ENCODE assay signal across 12 cellular contexts in genomic region chr9:114163517-114163924, GRCh38. TPM values are rescaled to one million over a fixed set of nuclear protein-coding genes. Genes with fewer than 3 reads are reported as not detected.
A peak's percentile ranks its signal among the peaks of the same experiment; 100 is the strongest.
DNase-seq lines count a peak whose midpoint lies in the region; ATAC-seq and TF ChIP-seq lines count a peak whose summit lies in the region.
"Had no signal": no experiment of that assay in that cellular context is flagged by ENCODE, and none has a peak within 500 bp of the region (broad histone marks: within the 10 kb centered on the region; RNA-seq: fewer than 3 reads in every experiment).

No MANE protein-coding gene starts in this region.

- no peaks in the 10 kb centered on the region for H3K27me3 Mint-ChIP-seq in neural crest cell (ENCODE audit: low read depth)
- H3K27me3 Mint-ChIP-seq: T-helper 17 cell had no signal

- H3K9me3 ChIP-seq in BE2C (no peaks in the 10 kb centered on the region), HAP-1 (no peaks in the 10 kb centered on the region), suprapubic skin (no peaks in the 10 kb centered on the region)

- no peaks in the 10 kb centered on the region for H3K9me3 Mint-ChIP-seq in neural crest cell
- H3K9me3 Mint-ChIP-seq: naive thymus-derived CD4-positive, alpha-beta T cell had no signal

- peaks cover 3% of the 10 kb centered on the region for H3K36me3 Mint-ChIP-seq in neural crest cell (ENCODE audit: low read depth)
- H3K36me3 Mint-ChIP-seq: naive thymus-derived CD4-positive, alpha-beta T cell had no signal

- in situ Hi-C loops in HAP-1 (cut with MboI; ENCODE audit: low sequenced_read_pairs), result loop anchor here (10.0 kb wide), 1 partner anchor 59 kb away; no protein-coding TSS in a partner anchor

- no peak for DNase-seq in BE2C
- peak; percentile 55 for DNase-seq in NCI-H82 (lab: John Stamatoyannopoulos, UW)
- DNase-seq in fibroblast of mammary gland (ENCODE audit: low read depth), result peak; percentile 57
- DNase-seq in neural crest cell (ENCODE audit: low read depth, low spot score), result no peak
- no peak for DNase-seq in T1000 (lab: John Stamatoyannopoulos, UW)
- DNase-seq in HAP-1 (ENCODE audit: low spot score in 2 of 2), result no peak
- DNase-seq in suprapubic skin (ENCODE audit: low spot score in 2 of 2), result no peak
- DNase-seq: amygdala; naive thymus-derived CD4-positive, alpha-beta T cell; T-helper 17 cell had no signal

- H3K27ac Mint-ChIP-seq in neural crest cell (ENCODE audit: unreplicated experiment), result no peak overlapping the region
- H3K27ac Mint-ChIP-seq: naive thymus-derived CD4-positive, alpha-beta T cell; T-helper 17 cell had no signal

- TF ChIP-seq POLR2A in suprapubic skin (IDR thresholded peaks at IDR 0.05), result no peak

- TF ChIP-seq EP300 in suprapubic skin (IDR thresholded peaks at IDR 0.05), result no peak

- no peak for TF ChIP-seq CTCF in BE2C (IDR thresholded peaks at IDR 0.05; ENCODE audit: low read depth, low read length)
- no peak for TF ChIP-seq CTCF in fibroblast of mammary gland (conservative IDR thresholded peaks at IDR 0.05; ENCODE audit: control insufficient read depth, insufficient read depth, low read depth, low read length)
- no peak for TF ChIP-seq CTCF in neural crest cell (conservative IDR thresholded peaks at IDR 0.05)
- no peak for TF ChIP-seq CTCF in suprapubic skin (IDR thresholded peaks at IDR 0.05)

- ATAC-seq in GM18868 (IDR thresholded peaks at IDR 0.05; ENCODE audit: unreplicated experiment), result no peak
- ATAC-seq: K562; naive thymus-derived CD4-positive, alpha-beta T cell; T-helper 17 cell had no signal

- H3K27me3 ChIP-seq in BE2C (peaks cover 3% of the 10 kb centered on the region; the same call in 1 of the 2 replicates), HAP-1 (ENCODE audit: low read depth) (no peaks in the 10 kb centered on the region), suprapubic skin (no peaks in the 10 kb centered on the region)

- no peaks in the 10 kb centered on the region for H3K4me1 ChIP-seq in BE2C
- no peaks in the 10 kb centered on the region for H3K4me1 ChIP-seq in HAP-1
- peaks cover 21% of the 10 kb centered on the region for H3K4me1 ChIP-seq in suprapubic skin

- H3K4me3 ChIP-seq in BE2C (ENCODE audit: low read depth, low read length), result 0 out of 2 replicates have a peak overlapping the region, but pooled peaks have one; percentile 21
- H3K4me3 ChIP-seq in fibroblast of mammary gland (ENCODE audit: control insufficient read depth, low read depth, low read length), result no peak overlapping the region
- H3K4me3 ChIP-seq in HAP-1, result no peak overlapping the region
- no peak overlapping the region for H3K4me3 ChIP-seq in suprapubic skin
- H3K4me3 ChIP-seq: K562 had no signal

- H3K36me3 ChIP-seq in BE2C, result no peaks in the 10 kb centered on the region
- H3K36me3 ChIP-seq in HAP-1 (replicated peaks), result peaks cover 13% of the 10 kb centered on the region
- peaks cover 6% of the 10 kb centered on the region for H3K36me3 ChIP-seq in suprapubic skin

- H3K27ac ChIP-seq in suprapubic skin, result no peak overlapping the region

- H3K4me1 Mint-ChIP-seq in neural crest cell, result peaks cover 40% of the 10 kb centered on the region
- H3K4me1 Mint-ChIP-seq: naive thymus-derived CD4-positive, alpha-beta T cell had no signal

- H3K4me3 Mint-ChIP-seq in neural crest cell, result peak overlapping the region; percentile 44
- H3K4me3 Mint-ChIP-seq: naive thymus-derived CD4-positive, alpha-beta T cell; T-helper 17 cell had no signal

- WGBS in suprapubic skin, result 23% methylated on average over 5 of the region's 13 CpGs

RNA-seq across cellular contexts. Expression of gene COL27A1, which starts 8.2 kb away (rescaled TPM):
- 0.08 TPM for polyA plus RNA-seq in BE2C (2012; ENCODE audit: insufficient read depth, insufficient read length, low read depth)
- total RNA-seq in neural crest cell (15.3 and 20.3 TPM in 2 replicates), suprapubic skin (10 to 100 TPM; 14.2 to 32.9 (median 20.7) TPM)
- polyA plus RNA-seq: K562; naive thymus-derived CD4-positive, alpha-beta T cell had no signal

Comparison
In these comparisons a context has a peak if more than half of its experiments do, and no peak if none do; other contexts are left out.
1. DNase-seq: peak in NCI-H82 (single experiment) and fibroblast of mammary gland (single experiment); none in BE2C (single experiment), neural crest cell (single experiment), T1000 (single experiment), HAP-1 (0 of 2) and suprapubic skin (0 of 2).